8 cellular contexts compared by ENCODE assay signal in the genomic region with DNA sequence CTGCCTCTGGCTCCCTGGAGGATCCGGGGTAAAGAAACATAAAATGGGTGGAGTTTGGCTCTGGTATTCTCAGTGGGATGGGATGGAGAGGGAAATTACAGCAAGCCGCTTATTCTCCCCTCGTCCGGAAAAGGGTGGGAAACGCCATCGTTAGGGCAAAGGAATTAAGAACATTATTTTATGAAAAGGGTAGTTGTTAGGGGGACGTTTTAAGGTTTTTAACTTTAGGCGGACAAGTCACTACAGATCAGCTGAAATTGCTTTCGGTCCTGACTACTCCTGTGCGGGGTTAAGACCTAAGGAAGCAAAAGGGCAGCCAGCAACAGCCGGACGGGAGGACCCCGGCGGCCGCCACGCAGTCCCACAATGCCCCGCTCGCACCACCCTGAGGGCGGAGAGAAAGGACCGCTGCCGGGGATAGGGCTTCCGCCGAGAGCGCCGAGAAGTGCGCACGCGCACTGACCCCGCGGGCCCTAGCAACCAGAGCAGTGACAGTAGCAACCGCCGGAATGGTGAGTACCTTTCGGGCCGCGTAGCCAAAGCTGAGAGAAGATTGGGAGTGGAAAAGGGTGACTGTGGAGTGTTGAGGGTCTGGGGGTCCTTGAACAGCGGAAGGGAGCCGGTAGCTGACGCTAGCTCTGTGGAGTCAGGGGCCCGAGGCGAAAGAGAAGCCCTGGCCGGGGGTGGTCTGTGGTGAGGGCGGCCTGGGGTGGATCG. TPM values are rescaled to one million over a fixed set of nuclear protein-coding genes. Genes with fewer than 3 reads are reported as not detected.
A peak's percentile ranks its signal among the peaks of the same experiment; 100 is the strongest.
DNase-seq lines count a peak whose midpoint lies in the region; ATAC-seq and TF ChIP-seq lines count a peak whose summit lies in the region.

A gene with protein sequence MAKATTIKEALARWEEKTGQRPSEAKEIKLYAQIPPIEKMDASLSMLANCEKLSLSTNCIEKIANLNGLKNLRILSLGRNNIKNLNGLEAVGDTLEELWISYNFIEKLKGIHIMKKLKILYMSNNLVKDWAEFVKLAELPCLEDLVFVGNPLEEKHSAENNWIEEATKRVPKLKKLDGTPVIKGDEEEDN (plus strand): TSS at position 456 of the 717 bp plus-strand sequence. CDS start 54 bp downstream, at position 510.

- no peaks in the 10 kb centered on the region; the same call in 1 of the 3 replicates for H3K9me3 Mint-ChIP-seq in GM23338
- no peaks in the 10 kb centered on the region for H3K9me3 Mint-ChIP-seq in naive thymus-derived CD4-positive, alpha-beta T cell
- H3K9me3 Mint-ChIP-seq in stimulated activated memory B cell treated with anti-CD40 and anti-IgM and Interleukin-4, amounts not matched to agents 10 μg/mL and 1 μg/mL and 100 μg/mL, for 72 hours, result no peaks in the 10 kb centered on the region

- H3K27ac ChIP-seq in DOHH2 (ENCODE audit: low read depth, low read length) (peak within 1 kb of the TSS; percentile 17; the same call in 1 of the 2 replicates), GM23338 (ENCODE audit: low read depth) (peak within 1 kb of the TSS; percentile 90), fibroblast of lung (ENCODE audit: insufficient read depth, low read length) (peak within 1 kb of the TSS; percentile 91)
- H3K27ac ChIP-seq in naive thymus-derived CD4-positive, alpha-beta T cell (ENCODE audit: low read depth, low read length), result peak within 1 kb of the TSS; percentile 80

- TF ChIP-seq CTCF in DOHH2 (IDR thresholded peaks at IDR 0.05; ENCODE audit: low read depth, low read length, poor library complexity, severe bottlenecking) (no peak), GM23338 (conservative IDR thresholded peaks at IDR 0.05; ENCODE audit: low read depth in 2 of 2) (no peak), fibroblast of lung (conservative IDR thresholded peaks at IDR 0.05 in 1 of 2, IDR thresholded peaks at IDR 0.05 in 1 of 2; ENCODE audit: low read depth in 1 of 2, low read length in 2 of 2) (no peak)

- H3K9me3 ChIP-seq in DOHH2 (ENCODE audit: control insufficient read depth, insufficient read depth, low read length) (no peaks in the 10 kb centered on the region), fibroblast of lung (ENCODE audit: control insufficient read depth, insufficient read depth, low read depth, low read length) (no peaks in the 10 kb centered on the region)
- no peaks in the 10 kb centered on the region for H3K9me3 ChIP-seq in naive thymus-derived CD4-positive, alpha-beta T cell (ENCODE audit: control insufficient read depth in 2 of 3, low read length in 3 of 3)

- POLR2A ChIA-PET in naive thymus-derived CD4-positive, alpha-beta T cell (lab: Charles Lee), result interaction anchor here (0.9 to 3.9 kb wide), 8 partner anchors 11 to 242 kb away, joined by 3 to 17 read pairs (median 4); a partner anchor contains a TSS

- intact Hi-C loops in naive thymus-derived CD4-positive, alpha-beta T cell (cut with micrococcal nuclease), result loop anchor here (1.0 to 10.0 kb wide), 8 partner anchors 32 to 660 kb away; a partner anchor contains a TSS

- no peaks in the 10 kb centered on the region for H3K9me2 ChIP-seq in DOHH2 (replicated peaks; ENCODE audit: control insufficient read depth, low read length)
- no peaks in the 10 kb centered on the region for H3K9me2 ChIP-seq in GM23338 (ENCODE audit: insufficient read depth)

- H3F3A ChIP-seq in DOHH2 (ENCODE audit: control insufficient read depth, insufficient read depth) (no peaks in the 10 kb centered on the region), GM23338 (replicated peaks; ENCODE audit: low read depth) (no peaks in the 10 kb centered on the region; the same call in 1 of the 2 replicates)

- DNase-seq in GM23338 (ENCODE audit: low spot score) (peak; percentile 95), Kasumi-1 (lab: John Stamatoyannopoulos, UW) (peak; percentile 86 to 92), RKO (ENCODE audit: low spot score) (peak; percentile 93), fibroblast of lung (ENCODE audit: low read depth in 2 of 2) (peak; percentile 84 to 88)
- peak; percentile 77 to 89 for DNase-seq in activated T-helper 1 cell treated with anti-CD3 and anti-CD28 coated beads, Interleukin-2, amount 50 U/mL, for 16 hours (ENCODE audit: low read depth in 1 of 2, low spot score in 1 of 2)
- peak; percentile 80 to 93 (median 86) for DNase-seq in naive thymus-derived CD4-positive, alpha-beta T cell

- H4K20me1 ChIP-seq in DOHH2 (ENCODE audit: control insufficient read depth, insufficient read depth, low read depth, low read length) (no peaks in the 10 kb centered on the region), GM23338 (replicated peaks; ENCODE audit: insufficient read depth) (no peaks in the 10 kb centered on the region), fibroblast of lung (ENCODE audit: control insufficient read depth, extremely low read depth, insufficient read depth, low read length) (no peaks in the 10 kb centered on the region)

- H3K79me2 ChIP-seq in DOHH2 (ENCODE audit: control insufficient read depth, low read length), result peaks cover 4% of the 10 kb centered on the region; the same call in 1 of the 2 replicates
- H3K79me2 ChIP-seq in GM23338 (replicated peaks; ENCODE audit: insufficient read depth), result peaks cover 7% of the 10 kb centered on the region
- peaks cover 4% of the 10 kb centered on the region for H3K79me2 ChIP-seq in fibroblast of lung (ENCODE audit: control insufficient read depth, insufficient read depth, low read length)

- CTCF ChIA-PET in naive thymus-derived CD4-positive, alpha-beta T cell (lab: Charles Lee), result interaction anchor here (0.7 kb wide), 1 partner anchor 136 kb away, joined by 3 read pairs; no protein-coding TSS in a partner anchor

- peak within 1 kb of the TSS; percentile 95 for H3K4me3 Mint-ChIP-seq in GM23338
- peak within 1 kb of the TSS; percentile 89 to 99 (median 94) for H3K4me3 Mint-ChIP-seq in naive thymus-derived CD4-positive, alpha-beta T cell
- H3K4me3 Mint-ChIP-seq in stimulated activated memory B cell treated with anti-CD40 and anti-IgM and Interleukin-4, amounts not matched to agents 10 μg/mL and 1 μg/mL and 100 μg/mL, for 72 hours, result peak within 1 kb of the TSS; percentile 94

- ATAC-seq in GM23338, result peak; percentile 99
- ATAC-seq in naive thymus-derived CD4-positive, alpha-beta T cell, result peak; percentile 99
- ATAC-seq in stimulated activated memory B cell treated with anti-CD40 and anti-IgM and Interleukin-4, amounts not matched to agents 10 μg/mL and 1 μg/mL and 100 μg/mL, for 72 hours, result peak; percentile 99

- H2AFZ ChIP-seq in GM23338 (peak within 1 kb of the TSS; percentile 99), fibroblast of lung (ENCODE audit: low read length) (peak within 1 kb of the TSS; percentile 96)

- H3K9ac ChIP-seq in fibroblast of lung (ENCODE audit: insufficient read depth, low read length), result peak within 1 kb of the TSS; percentile 82

- no peaks in the 10 kb centered on the region for H3K27me3 ChIP-seq in DOHH2 (ENCODE audit: control insufficient read depth, low read length)
- no peaks in the 10 kb centered on the region for H3K27me3 ChIP-seq in GM23338 (ENCODE audit: insufficient read depth)
- H3K27me3 ChIP-seq in fibroblast of lung (ENCODE audit: control insufficient read depth, insufficient read depth, low read length), result no peaks in the 10 kb centered on the region
- no peaks in the 10 kb centered on the region for H3K27me3 ChIP-seq in naive thymus-derived CD4-positive, alpha-beta T cell (ENCODE audit: control insufficient read depth in 2 of 2, insufficient read depth in 2 of 2, low read length in 2 of 2)

- H3K4me1 Mint-ChIP-seq in GM23338, result peaks cover 21% of the 10 kb centered on the region; the same call in 2 of the 3 replicates
- peaks cover 8 to 20% (median 16%) of the 10 kb centered on the region in 7 donors for H3K4me1 Mint-ChIP-seq in naive thymus-derived CD4-positive, alpha-beta T cell
- peaks cover 16% of the 10 kb centered on the region for H3K4me1 Mint-ChIP-seq in stimulated activated memory B cell treated with anti-CD40 and anti-IgM and Interleukin-4, amounts not matched to agents 10 μg/mL and 1 μg/mL and 100 μg/mL, for 72 hours

- peak within 1 kb of the TSS; percentile 85 for H3K4me2 ChIP-seq in DOHH2 (ENCODE audit: low read length)
- H3K4me2 ChIP-seq in GM23338, result peak within 1 kb of the TSS; percentile 92
- peak within 1 kb of the TSS; percentile 91 for H3K4me2 ChIP-seq in fibroblast of lung (ENCODE audit: extremely low read depth, insufficient read depth, low read length)

- H3K36me3 Mint-ChIP-seq in GM23338 (ENCODE audit: low read depth), result no peaks in the 10 kb centered on the region
- no peaks in the 10 kb centered on the region for H3K36me3 Mint-ChIP-seq in naive thymus-derived CD4-positive, alpha-beta T cell
- no peaks in the 10 kb centered on the region for H3K36me3 Mint-ChIP-seq in stimulated activated memory B cell treated with anti-CD40 and anti-IgM and Interleukin-4, amounts not matched to agents 10 μg/mL and 1 μg/mL and 100 μg/mL, for 72 hours

- H3K4me3 ChIP-seq in DOHH2 (ENCODE audit: low read length) (peak within 1 kb of the TSS; percentile 79), GM23338 (peak within 1 kb of the TSS; percentile 81), fibroblast of lung (replicated peaks in 1 of 4; ENCODE audit: control extremely low read depth in 1 of 4, insufficient read depth in 1 of 4, low read depth in 3 of 4, low read length in 4 of 4) (peak within 1 kb of the TSS; percentile 86 to 97 (median 93))
- peak within 1 kb of the TSS; percentile 92 for H3K4me3 ChIP-seq in naive thymus-derived CD4-positive, alpha-beta T cell (ENCODE audit: low read length)

- H3K27me3 Mint-ChIP-seq in GM23338 (ENCODE audit: insufficient read depth, low read depth, poor library complexity), result peaks cover 5% of the 10 kb centered on the region
- H3K27me3 Mint-ChIP-seq in naive thymus-derived CD4-positive, alpha-beta T cell, result no peaks in the 10 kb centered on the region
- no peaks in the 10 kb centered on the region for H3K27me3 Mint-ChIP-seq in stimulated activated memory B cell treated with anti-CD40 and anti-IgM and Interleukin-4, amounts not matched to agents 10 μg/mL and 1 μg/mL and 100 μg/mL, for 72 hours

- H3K36me3 ChIP-seq in DOHH2 (ENCODE audit: control insufficient read depth, low read length), result no peaks in the 10 kb centered on the region
- no peaks in the 10 kb centered on the region for H3K36me3 ChIP-seq in GM23338 (ENCODE audit: insufficient read depth)
- H3K36me3 ChIP-seq in fibroblast of lung (ENCODE audit: control insufficient read depth, insufficient read depth, low read length), result no peaks in the 10 kb centered on the region
- H3K36me3 ChIP-seq in naive thymus-derived CD4-positive, alpha-beta T cell (ENCODE audit: control insufficient read depth in 2 of 3, insufficient read depth in 3 of 3, low read length in 3 of 3), result no peaks in the 10 kb centered on the region

- H3K4me1 ChIP-seq in DOHH2 (ENCODE audit: control insufficient read depth, low read length) (peaks cover 13% of the 10 kb centered on the region), GM23338 (ENCODE audit: insufficient read depth) (peaks cover 13% of the 10 kb centered on the region; the same call in 1 of the 2 replicates), fibroblast of lung (ENCODE audit: control insufficient read depth, extremely low read depth, insufficient read depth, low read length) (peaks cover 2% of the 10 kb centered on the region)
- peaks cover 7 to 9% of the 10 kb centered on the region in 2 donors for H3K4me1 ChIP-seq in naive thymus-derived CD4-positive, alpha-beta T cell (ENCODE audit: control insufficient read depth in 2 of 2, insufficient read depth in 2 of 2, low read length in 2 of 2)

- peak within 1 kb of the TSS; percentile 97 for H3K27ac Mint-ChIP-seq in GM23338
- H3K27ac Mint-ChIP-seq in naive thymus-derived CD4-positive, alpha-beta T cell, result peak within 1 kb of the TSS; percentile 86 to 98 (median 93)
- peak within 1 kb of the TSS; percentile 82 for H3K27ac Mint-ChIP-seq in stimulated activated memory B cell treated with anti-CD40 and anti-IgM and Interleukin-4, amounts not matched to agents 10 μg/mL and 1 μg/mL and 100 μg/mL, for 72 hours

RNA-seq across cellular contexts. Expression of the gene that starts here (rescaled TPM):
- 7.6 and 10.6 TPM in 2 replicates for total RNA-seq in GM23338 (2014; rRNA removed; shearing (Covaris generic))
- polyA plus RNA-seq in GM23338 (2016; fragmentation: Nextera tagmentation; extraction: Ambion mirVana) (23.6 and 29.3 TPM in 2 replicates), fibroblast of lung (9.0 and 11.3 TPM in 2 replicates)
- total RNA-seq in fibroblast of lung, result 5.3 and 8.2 TPM in 2 replicates
- polyA plus RNA-seq in fibroblast of lung (2012), result 8.8 and 9.0 TPM in 2 replicates
- 0.44 and 1.2 TPM in 2 replicates for polyA minus RNA-seq in fibroblast of lung (ENCODE audit: low replicate concordance)
- total RNA-seq in naive thymus-derived CD4-positive, alpha-beta T cell, result 1 to 10 TPM; 3.6 to 8.4 (median 6.5) TPM
- polyA plus RNA-seq in naive thymus-derived CD4-positive, alpha-beta T cell, result 1 to 10 TPM; 4.2 to 4.5 TPM

Comparison
In these comparisons a context has a peak if more than half of its experiments do, and no peak if none do; other contexts are left out.
1. Peak in every context shown above with its lines: DNase-seq, ATAC-seq, H3K4me3 ChIP-seq and H3K27ac ChIP-seq.
2. H3K27ac ChIP-seq: peak in every context shown above with its lines; median percentile 91 in fibroblast of lung; 90 in GM23338; 80 in naive thymus-derived CD4-positive, alpha-beta T cell; 17 in DOHH2.